21 cellular contexts compared by ENCODE assay signal in the genomic region with DNA sequence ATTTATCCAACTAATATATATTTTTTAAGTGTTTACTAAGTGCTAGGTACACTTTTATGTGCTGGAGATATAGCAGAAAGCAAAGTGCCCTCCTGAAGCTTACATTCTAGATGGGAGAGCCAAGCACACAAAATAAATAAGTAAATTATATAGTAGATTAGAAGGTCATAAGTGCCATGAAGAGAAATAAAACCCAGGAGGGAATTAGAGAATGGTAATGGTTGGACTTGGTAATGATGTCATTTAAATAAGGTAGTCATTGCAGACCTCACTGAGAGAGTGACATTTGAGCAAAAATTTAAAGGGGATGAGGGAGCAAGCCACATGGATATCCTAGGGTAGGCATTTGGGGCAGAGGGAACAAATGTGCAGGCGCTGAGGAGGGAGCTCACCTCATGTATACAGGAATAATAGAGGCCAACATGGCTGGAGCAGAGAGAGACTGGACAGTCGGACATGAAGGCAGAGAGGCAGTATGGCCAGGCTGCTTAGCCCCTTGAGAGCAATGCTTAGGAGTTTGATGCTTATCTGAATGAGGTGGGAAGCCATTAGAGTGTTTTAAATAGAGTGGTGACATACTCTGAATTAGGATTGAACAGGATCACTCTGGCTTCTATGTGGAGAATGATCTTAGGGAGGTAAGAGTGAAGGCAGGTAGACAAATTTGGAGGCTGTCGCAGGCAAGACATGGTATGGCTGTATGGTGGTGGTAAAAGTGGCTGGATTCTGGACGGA. TPM values are rescaled to one million over a fixed set of nuclear protein-coding genes. Genes with fewer than 3 reads are reported as not detected.
A peak's percentile ranks its signal among the peaks of the same experiment; 100 is the strongest.
DNase-seq lines count a peak whose midpoint lies in the region; ATAC-seq, FAIRE-seq and TF ChIP-seq lines count a peak whose summit lies in the region.
"Had no signal": no experiment of that assay in that cellular context is flagged by ENCODE, and none has a peak within 500 bp of the region (broad histone marks: within the 10 kb centered on the region; RNA-seq: fewer than 3 reads in every experiment).

No MANE protein-coding gene starts in this region.

- POLR2A ChIA-PET in HCT116 (lab: Charles Lee), result no interaction called here

- DNase-seq in HCT116 (ENCODE audit: low read depth, low spot score), result no peak
- DNase-seq in ascending aorta (ENCODE audit: low spot score in 2 of 2), result no peak
- no peak for DNase-seq in keratinocyte (ENCODE audit: low read depth, low spot score)
- no peak for DNase-seq in aorta
- DNase-seq in activated effector memory CD4-positive, alpha-beta T cell treated with Interleukin-2 at 50 U/mL for 16 hours, result no peak
- DNase-seq in 8988T, result no peak
- DNase-seq in natural killer cell treated with Interleukin-12 subunit alpha and Interleukin-12 subunit beta and Interleukin-15 and Interleukin-18, amount 100 ng/mL, for 72 hours (ENCODE audit: low spot score), result no peak
- DNase-seq: activated CD4-positive, alpha-beta T cell treated with anti-CD3 and anti-CD28 coated beads for 1 hour; activated T-cell treated with anti-CD3 and anti-CD28 coated beads, Interleukin-2, amount 50 U/mL, for 72 hours; BE2C; colonic mucosa; COR-L47; DND-41; NCI-H1694 treated with DMSO at 0.1 percent for 48 hours; nucleus accumbens; retina; Right ventricle myocardium superior; stimulated activated naive B cell treated with anti-CD40 and anti-IgM and Interleukin-4, amounts not matched to agents 10 μg/mL and 1 μg/mL and 100 μg/mL, for 72 hours; transverse colon had no signal

- no peak for TF ChIP-seq CTCF in HCT116 (IDR thresholded peaks at IDR 0.05 in 2 of 3, conservative IDR thresholded peaks at IDR 0.05 in 1 of 3; ENCODE audit: borderline replicate concordance in 1 of 3, insufficient read depth in 1 of 3, low read depth in 2 of 3, low read length in 2 of 3)
- no peak for TF ChIP-seq CTCF in ascending aorta (IDR thresholded peaks at IDR 0.05)
- TF ChIP-seq CTCF in keratinocyte (optimal IDR thresholded peaks at IDR 0.05 in 1 of 3, IDR thresholded peaks at IDR 0.05 in 1 of 3, conservative IDR thresholded peaks at IDR 0.05 in 1 of 3; ENCODE audit: extremely low read depth in 1 of 3, insufficient read depth in 2 of 3, low read length in 3 of 3), result no peak

- H3K9ac ChIP-seq in HCT116 (ENCODE audit: low read length) (no peak overlapping the region), keratinocyte (ENCODE audit: control insufficient read depth, extremely low read depth, insufficient read depth, low read length) (peak overlapping the region; percentile 20)

- peaks cover 5% of the 10 kb centered on the region for H3K36me3 Mint-ChIP-seq in natural killer cell treated with Interleukin-12 subunit alpha and Interleukin-12 subunit beta and Interleukin-15 and Interleukin-18, amount 100 ng/mL, for 72 hours
- H3K36me3 Mint-ChIP-seq: activated naive CD4-positive, alpha-beta T cell treated with anti-CD3 and anti-CD28 coated beads, Interleukin-2, amount 50 U/mL, for 24 hours had no signal

- H2AFZ ChIP-seq in HCT116 (ENCODE audit: low read depth, low read length, poor library complexity, severe bottlenecking) (no peak overlapping the region), keratinocyte (ENCODE audit: control insufficient read depth, low read length) (no peak overlapping the region)

- ATAC-seq in HCT116 (no peak), aorta (ENCODE audit: low FRiP score) (peak; percentile 4)
- ATAC-seq in natural killer cell treated with Interleukin-12 subunit alpha and Interleukin-12 subunit beta and Interleukin-15 and Interleukin-18, amount 100 ng/mL, for 72 hours, result no peak
- ATAC-seq: K562 had no signal

- H3K4me3 Mint-ChIP-seq in natural killer cell treated with Interleukin-12 subunit alpha and Interleukin-12 subunit beta and Interleukin-15 and Interleukin-18, amount 100 ng/mL, for 72 hours, result no peak overlapping the region
- H3K4me3 Mint-ChIP-seq: activated naive CD4-positive, alpha-beta T cell treated with anti-CD3 and anti-CD28 coated beads, Interleukin-2, amount 50 U/mL, for 24 hours; stimulated activated naive B cell treated with anti-CD40 and anti-IgM and Interleukin-4, amounts not matched to agents 10 μg/mL and 1 μg/mL and 100 μg/mL, for 72 hours had no signal

- BruUV-seq in HCT116 (replicated peaks; lab: Mats Ljungman, UMichigan), result no TSS peak

- H3K36me3 ChIP-seq in HCT116 (ENCODE audit: control insufficient read depth in 1 of 2, insufficient read depth in 2 of 2, low read length in 2 of 2) (no peaks in the 10 kb centered on the region), ascending aorta (no peaks in the 10 kb centered on the region), keratinocyte (ENCODE audit: control insufficient read depth in 2 of 2, extremely low read depth in 1 of 2, insufficient read depth in 2 of 2, low read length in 2 of 2) (no peaks in the 10 kb centered on the region), aorta (ENCODE audit: control insufficient read depth in 1 of 2, insufficient read depth in 2 of 2, low read length in 1 of 2) (no peaks in the 10 kb centered on the region)
- H3K36me3 ChIP-seq: BE2C, colonic mucosa, transverse colon had no signal

- H3K27me3 ChIP-seq in HCT116 (ENCODE audit: insufficient read depth, low read length) (no peaks in the 10 kb centered on the region), ascending aorta (no peaks in the 10 kb centered on the region), keratinocyte (ENCODE audit: control insufficient read depth, extremely low read depth, insufficient read depth, low read length) (no peaks in the 10 kb centered on the region), aorta (ENCODE audit: control insufficient read depth in 1 of 2, insufficient read depth in 2 of 2, low read length in 1 of 2) (no peaks in the 10 kb centered on the region)
- H3K27me3 ChIP-seq: BE2C, colonic mucosa, transverse colon had no signal

- H3K9me1 ChIP-seq in keratinocyte (ENCODE audit: control insufficient read depth, extremely low read depth, insufficient read depth, low read length), result no peaks in the 10 kb centered on the region

- WGBS in aorta, 2 donors, result 71 to 72% methylated on average over 4 of the region's 4 CpGs

- dilution Hi-C loops in keratinocyte (cut with MboI; ENCODE audit: extremely low pct_ligation_motif_present, low sequenced_read_pairs), result no loop called here

- TF ChIP-seq POLR2A in HCT116 (IDR thresholded peaks at IDR 0.05; ENCODE audit: borderline replicate concordance, extremely low read depth, insufficient read depth, insufficient read length), result no peak

- H3K9me2 ChIP-seq in HCT116 (ENCODE audit: insufficient read depth), result no peaks in the 10 kb centered on the region

- no peak for FAIRE-seq in keratinocyte (lab: Jason Lieb, UNC)
- FAIRE-seq: K562 had no signal

- H3K9me3 Mint-ChIP-seq in natural killer cell treated with Interleukin-12 subunit alpha and Interleukin-12 subunit beta and Interleukin-15 and Interleukin-18, amount 100 ng/mL, for 72 hours, result no peaks in the 10 kb centered on the region
- H3K9me3 Mint-ChIP-seq: activated naive CD4-positive, alpha-beta T cell treated with anti-CD3 and anti-CD28 coated beads, Interleukin-2, amount 50 U/mL, for 24 hours; activated T-cell treated with anti-CD3 and anti-CD28 coated beads, Interleukin-2, amount 50 U/mL, for 72 hours had no signal

- intact Hi-C loops in HCT116 (cut with micrococcal nuclease), result no loop called here
- intact Hi-C loops in ascending aorta (cut with DNase I), result loop anchor here (2.0 kb wide), 1 partner anchor 14 kb away; a partner anchor contains a TSS
- intact Hi-C loops in aorta (cut with DNase I), result no loop called here

- peaks cover 6 to 13% of the 10 kb centered on the region in 2 donors for H3K27me3 Mint-ChIP-seq in natural killer cell treated with Interleukin-12 subunit alpha and Interleukin-12 subunit beta and Interleukin-15 and Interleukin-18, amount 100 ng/mL, for 72 hours
- H3K27me3 Mint-ChIP-seq: stimulated activated naive B cell treated with anti-CD40 and anti-IgM and Interleukin-4, amounts not matched to agents 10 μg/mL and 1 μg/mL and 100 μg/mL, for 72 hours had no signal

- H3K4me3 ChIP-seq in HCT116 (replicated peaks in 1 of 2; ENCODE audit: low read depth in 1 of 2, low read length in 2 of 2) (no peak overlapping the region), ascending aorta (no peak overlapping the region), keratinocyte (ENCODE audit: control insufficient read depth in 2 of 3, extremely low read depth in 1 of 3, insufficient read depth in 2 of 3, low read depth in 1 of 3, low read length in 3 of 3) (no peak overlapping the region), aorta (ENCODE audit: low read length in 2 of 2) (no peak overlapping the region)
- H3K4me3 ChIP-seq: colonic mucosa, K562, transverse colon had no signal

- H3K79me2 ChIP-seq in HCT116 (ENCODE audit: insufficient read depth, low read length) (peaks cover 29% of the 10 kb centered on the region), keratinocyte (ENCODE audit: control insufficient read depth, insufficient read depth, low read length) (peaks cover 71% of the 10 kb centered on the region)

- no peak overlapping the region for H3K27ac Mint-ChIP-seq in natural killer cell treated with Interleukin-12 subunit alpha and Interleukin-12 subunit beta and Interleukin-15 and Interleukin-18, amount 100 ng/mL, for 72 hours
- H3K27ac Mint-ChIP-seq: activated naive CD4-positive, alpha-beta T cell treated with anti-CD3 and anti-CD28 coated beads, Interleukin-2, amount 50 U/mL, for 24 hours; activated T-cell treated with anti-CD3 and anti-CD28 coated beads, Interleukin-2, amount 50 U/mL, for 72 hours; stimulated activated naive B cell treated with anti-CD40 and anti-IgM and Interleukin-4, amounts not matched to agents 10 μg/mL and 1 μg/mL and 100 μg/mL, for 72 hours had no signal

- CTCF ChIA-PET in HCT116 (lab: Charles Lee), result no interaction called here

- H3K27ac ChIP-seq in HCT116 (ENCODE audit: low read depth, low read length) (no peak overlapping the region), ascending aorta (peak overlapping the region; percentile 20 to 74), keratinocyte (ENCODE audit: control insufficient read depth, insufficient read depth, low read length) (peak overlapping the region; percentile 99), aorta (ENCODE audit: low read depth in 1 of 2, low read length in 2 of 2) (no peak overlapping the region)
- H3K27ac ChIP-seq: colonic mucosa had no signal

- H3K9me3 ChIP-seq in HCT116 (ENCODE audit: control insufficient read depth in 1 of 2, insufficient read depth in 1 of 2, low read depth in 1 of 2, low read length in 2 of 2), result no peaks in the 10 kb centered on the region
- H3K9me3 ChIP-seq in ascending aorta, result no peaks in the 10 kb centered on the region
- H3K9me3 ChIP-seq in keratinocyte (ENCODE audit: control insufficient read depth, low read depth, low read length), result no peaks in the 10 kb centered on the region
- no peaks in the 10 kb centered on the region for H3K9me3 ChIP-seq in aorta (ENCODE audit: control insufficient read depth, low read length)
- H3K9me3 ChIP-seq: BE2C, colonic mucosa, transverse colon had no signal

- RAD21 ChIA-PET in HCT116 (lab: Charles Lee; ENCODE audit: low non-redundant PET in 1 of 2, low total read pairs in 2 of 2, uncharacterized antibody in 2 of 2, unreplicated experiment in 2 of 2), result no interaction called here

- H3K4me2 ChIP-seq in HCT116 (ENCODE audit: low read length), result peak overlapping the region; percentile 52
- peak overlapping the region; percentile 86 for H3K4me2 ChIP-seq in keratinocyte (ENCODE audit: control insufficient read depth, extremely low read depth, insufficient read depth, low read depth, low read length)

- no peak for TF ChIP-seq RAD21 in HCT116 (IDR thresholded peaks at IDR 0.05; ENCODE audit: low read depth)

- H3K4me1 ChIP-seq in HCT116 (ENCODE audit: control insufficient read depth in 1 of 2, insufficient read depth in 2 of 2, low read length in 2 of 2), result peaks cover 25 to 55% of the 10 kb centered on the region in 2 experiments
- peaks cover 0 to 23% of the 10 kb centered on the region in 2 donors for H3K4me1 ChIP-seq in ascending aorta
- H3K4me1 ChIP-seq in keratinocyte (ENCODE audit: control insufficient read depth, extremely low read depth, insufficient read depth, low read length), result peaks cover 76% of the 10 kb centered on the region
- H3K4me1 ChIP-seq in aorta (ENCODE audit: control insufficient read depth in 1 of 2, insufficient read depth in 2 of 2, low read length in 2 of 2), result peaks cover 0 to 9% of the 10 kb centered on the region in 2 donors

- H4K20me1 ChIP-seq in HCT116 (ENCODE audit: insufficient read depth) (no peaks in the 10 kb centered on the region), keratinocyte (ENCODE audit: control insufficient read depth, extremely low read depth, insufficient read depth, low read length) (no peaks in the 10 kb centered on the region)

- H3K4me1 Mint-ChIP-seq in natural killer cell treated with Interleukin-12 subunit alpha and Interleukin-12 subunit beta and Interleukin-15 and Interleukin-18, amount 100 ng/mL, for 72 hours (ENCODE audit: low read depth in 2 of 2), result peaks cover 24 to 36% of the 10 kb centered on the region in 2 donors
- H3K4me1 Mint-ChIP-seq: activated naive CD4-positive, alpha-beta T cell treated with anti-CD3 and anti-CD28 coated beads, Interleukin-2, amount 50 U/mL, for 24 hours had no signal

RNA-seq across cellular contexts. Expression of a gene that starts 14.1 kb away (rescaled TPM):
- 38.5 TPM for total RNA-seq in HCT116 (2021; ENCODE audit: unreplicated experiment)
- polyA plus RNA-seq in HCT116 (2012), result 16.8 and 17.3 TPM in 2 replicates
- total RNA-seq in ascending aorta, result 27.6 TPM
- polyA plus RNA-seq in keratinocyte, result 87.6 to 144 TPM (median 99.7 TPM) in 3 replicates
- 39.1 TPM for polyA plus RNA-seq in keratinocyte (2011; ENCODE audit: low read depth)
- 37.0 and 60.3 TPM in 2 replicates for polyA plus RNA-seq in keratinocyte (2011; cell fraction: cytosol; rRNA removed)
- polyA plus RNA-seq in keratinocyte (2011; cell fraction: nucleus; rRNA removed), result 124 and 141 TPM in 2 replicates
- 54.9 and 70.3 TPM in 2 replicates for polyA plus RNA-seq in keratinocyte (2012; ENCODE audit: low replicate concordance)
- polyA minus RNA-seq in keratinocyte, result 179 to 186 TPM (median 184 TPM) in 3 replicates
- polyA minus RNA-seq in keratinocyte (2011; cell fraction: cytosol; rRNA and poly(A)+ RNA removed), result 57.2 TPM
- polyA minus RNA-seq in keratinocyte (2011; cell fraction: nucleus; rRNA and poly(A)+ RNA removed), result 150 and 256 TPM in 2 replicates
- 10 to 100 TPM; 49.8 to 96.7 TPM for total RNA-seq in aorta
- 10 to 100 TPM in 1 of 2 donors, 1 to 10 TPM in 1; 8.5 to 15.9 TPM for polyA plus RNA-seq in aorta
- total RNA-seq in natural killer cell treated with Interleukin-12 subunit alpha and Interleukin-12 subunit beta and Interleukin-15 and Interleukin-18, amount 100 ng/mL, for 72 hours, result 10 to 100 TPM; 21.9 to 25.9 TPM

Comparison
In these comparisons a context has a peak if more than half of its experiments do, and no peak if none do; other contexts are left out.
1. H3K27ac ChIP-seq: peak in ascending aorta (2 of 2) and keratinocyte (single experiment); none in HCT116 (single experiment) and aorta (0 of 2).